In the genomic region with DNA sequence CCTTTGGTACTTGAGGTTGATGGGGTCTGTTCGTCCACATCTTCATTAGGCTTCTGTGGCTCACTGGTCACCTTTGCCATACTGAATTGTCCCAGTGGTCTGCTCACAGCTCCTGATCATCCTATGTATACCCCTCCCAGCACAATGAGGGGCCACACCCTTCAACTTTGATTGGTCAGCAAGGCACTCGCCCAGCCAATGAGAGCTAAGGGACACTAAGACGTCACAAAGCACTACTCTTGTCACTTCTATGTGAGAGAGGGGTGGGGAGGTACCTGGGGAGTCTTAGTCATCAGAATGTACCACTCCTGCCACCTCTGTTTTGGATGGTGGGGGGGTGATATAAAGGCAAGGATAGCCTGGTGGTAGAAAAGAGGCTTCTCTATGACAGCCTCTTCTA, we compare ENCODE assay signal across 20 cellular contexts. TPM values are rescaled to one million over a fixed set of nuclear protein-coding genes. Genes with fewer than 3 reads are reported as not detected.
"Had no signal": no experiment of that assay in that cellular context is flagged by ENCODE, and none has a peak within 500 bp of the region (broad histone marks: within the 10 kb centered on the region; RNA-seq: fewer than 3 reads in every experiment).

A gene (minus strand): TSS at position 101 of the 400 bp plus-strand sequence. CDS start 21 bp downstream, at position 80.

RNA-seq across cellular contexts. Expression of the gene that starts here (rescaled TPM):
- total RNA-seq: activated naive CD4-positive, alpha-beta T cell treated with anti-CD3 and anti-CD28 coated beads for 36 hours; activated naive CD4-positive, alpha-beta T cell treated with anti-CD3 and anti-CD28 coated beads, Interleukin-2, amount 50 U/mL, for 72 hours; activated naive CD8-positive, alpha-beta T cell treated with anti-CD3 and anti-CD28 coated beads for 36 hours; activated naive CD8-positive, alpha-beta T cell treated with anti-CD3 and anti-CD28 coated beads, Interleukin-2, amount 10 ng/mL, durations not matched to agents 7 days and 5 days; activated T-cell treated with anti-CD3 and anti-CD28 coated beads, Interleukin-2, amount 50 U/mL, for 4 hours; activated T-cell treated with anti-CD3 and anti-CD28 coated beads, Interleukin-2, amount 50 U/mL, for 72 hours; activated T-helper 1 cell treated with anti-CD3 and anti-CD28 coated beads, Interleukin-12 subunit alpha, Interleukin-12 subunit beta, Interleukin-2, Interleukin-4 antibody, amounts not matched to agents 30 ng/mL and 10 ng/mL and 1 ng/mL, durations not matched to agents 14 hours and 24 hours and 36 hours; activated T-helper 17 cell treated with anti-CD3 and anti-CD28 coated beads, Interleukin-2, amount 50 U/mL, for 72 hours; activated T-helper 2 cell treated with anti-CD3 and anti-CD28 coated beads, Interferon-gamma antibody, Interleukin-2, Interleukin-4, amounts not matched to agents 10 μg/mL and 5 μg/mL and 100 μg/mL, durations not matched to agents 14 hours and 24 hours and 36 hours; adrenal gland; aorta; ascending aorta; astrocyte; body of pancreas; breast epithelium; cardiac muscle cell; cardiac septum; cerebellum; chondrocyte had no signal
- polyA plus RNA-seq: adipose tissue, adrenal gland, aorta, cardiac muscle cell had no signal
